In genomic region chr3:102113421-102114041, GRCh38 we compare ENCODE assay signal across 15 cellular contexts.
DNase-seq lines count a peak whose midpoint lies in the region; ATAC-seq and TF ChIP-seq lines count a peak whose summit lies in the region.
"Had no signal": no experiment of that assay in that cellular context is flagged by ENCODE, and none has a peak within 500 bp of the region (broad histone marks: within the 10 kb centered on the region; RNA-seq: fewer than 3 reads in every experiment).

No MANE protein-coding gene starts in this region.

- in situ Hi-C loops in ACHN (cut with HindIII; ENCODE audit: low pct_ligation_motif_present, low pct_unique_long_range_greater_than_20kb, low sequenced_read_pairs) (no loop called here), KBM-7 (cut with MboI; ENCODE audit: low pct_unique_long_range_greater_than_20kb, low sequenced_read_pairs) (no loop called here)

- no peak for TF ChIP-seq CTCF in adrenal gland (IDR thresholded peaks at IDR 0.05)

- peak; percentile 13 for ATAC-seq in activated naive CD8-positive, alpha-beta T cell treated with anti-CD3 and anti-CD28 coated beads, Interleukin-2, amount 10 ng/mL, durations not matched to agents 7 days and 5 days (ENCODE audit: low read depth)
- ATAC-seq in HG03045 (IDR thresholded peaks at IDR 0.05; ENCODE audit: unreplicated experiment): no peak

- H3K36me3 Mint-ChIP-seq in activated naive CD8-positive, alpha-beta T cell treated with anti-CD3 and anti-CD28 coated beads, Interleukin-2, amount 10 ng/mL, durations not matched to agents 7 days and 5 days: peaks cover 33% of the 10 kb centered on the region

- H3K4me3 Mint-ChIP-seq in activated naive CD8-positive, alpha-beta T cell treated with anti-CD3 and anti-CD28 coated beads, Interleukin-2, amount 10 ng/mL, durations not matched to agents 7 days and 5 days: peak overlapping the region; percentile 50
- H3K4me3 Mint-ChIP-seq: B cell; effector memory CD8-positive, alpha-beta T cell had no signal

- no peak overlapping the region for H3K4me3 ChIP-seq in adrenal gland
- H3K4me3 ChIP-seq: heart left ventricle, lower lobe of right lung had no signal

- peaks cover 29% of the 10 kb centered on the region for H3K4me1 Mint-ChIP-seq in activated naive CD8-positive, alpha-beta T cell treated with anti-CD3 and anti-CD28 coated beads, Interleukin-2, amount 10 ng/mL, durations not matched to agents 7 days and 5 days

- intact Hi-C loops in adrenal gland (cut with DNase I): no loop called here

- H3K27ac ChIP-seq in adrenal gland: no peak overlapping the region
- H3K27ac ChIP-seq: lower lobe of right lung had no signal

- POLR2A ChIA-PET in activated naive CD8-positive, alpha-beta T cell treated with anti-CD3 and anti-CD28 coated beads, Interleukin-2, amount 10 ng/mL, durations not matched to agents 7 days and 5 days (lab: Charles Lee): interaction anchor here (1.0 to 3.4 kb wide), 5 partner anchors 20 to 286 kb away, joined by 3 to 24 read pairs (median 4); partner anchors contain the start of gene NFKBIZ

- no peaks in the 10 kb centered on the region for H3K27me3 ChIP-seq in adrenal gland
- H3K27me3 ChIP-seq: heart left ventricle had no signal

- no peaks in the 10 kb centered on the region for H3K9me3 ChIP-seq in adrenal gland (replicated peaks in 1 of 3)
- H3K9me3 ChIP-seq: lower lobe of right lung had no signal

- H3K36me3 ChIP-seq in adrenal gland (replicated peaks in 1 of 2): no peaks in the 10 kb centered on the region
- H3K36me3 ChIP-seq: heart left ventricle, lower lobe of right lung had no signal

- DNase-seq in ACHN: peak; percentile 96
- DNase-seq in HT-29 (ENCODE audit: low spot score): peak; percentile 91
- DNase-seq in activated naive CD8-positive, alpha-beta T cell treated with anti-CD3 and anti-CD28 coated beads, Interleukin-2, amount 10 ng/mL, durations not matched to agents 7 days and 5 days: peak; percentile 40
- peak; percentile 62 for DNase-seq in mucosa of gallbladder (ENCODE audit: low spot score)
- no peak for DNase-seq in KBM-7
- no peak for DNase-seq in adrenal gland
- DNase-seq in NCI-H2196 (lab: John Stamatoyannopoulos, UW; ENCODE audit: unreplicated experiment): no peak
- DNase-seq: effector memory CD8-positive, alpha-beta T cell; GDM1; heart left ventricle; Karpas-422; lower lobe of right lung; occipital lobe had no signal

- H3K27me3 Mint-ChIP-seq in activated naive CD8-positive, alpha-beta T cell treated with anti-CD3 and anti-CD28 coated beads, Interleukin-2, amount 10 ng/mL, durations not matched to agents 7 days and 5 days: no peaks in the 10 kb centered on the region
- H3K27me3 Mint-ChIP-seq: B cell; effector memory CD8-positive, alpha-beta T cell had no signal

- H3K4me1 ChIP-seq in adrenal gland (replicated peaks in 1 of 2): no peaks in the 10 kb centered on the region
- H3K4me1 ChIP-seq: lower lobe of right lung had no signal

- 79 to 90% (median 85%) methylated on average over 11 of the region's 11 CpGs for WGBS in adrenal gland, 4 donors

- TF ChIP-seq POLR2A in adrenal gland (IDR thresholded peaks at IDR 0.05): no peak

- H3K27ac Mint-ChIP-seq in activated naive CD8-positive, alpha-beta T cell treated with anti-CD3 and anti-CD28 coated beads, Interleukin-2, amount 10 ng/mL, durations not matched to agents 7 days and 5 days: peak overlapping the region; percentile 77
- H3K27ac Mint-ChIP-seq: B cell had no signal

- H3K9me3 Mint-ChIP-seq in activated naive CD8-positive, alpha-beta T cell treated with anti-CD3 and anti-CD28 coated beads, Interleukin-2, amount 10 ng/mL, durations not matched to agents 7 days and 5 days: peaks cover 12% of the 10 kb centered on the region
- H3K9me3 Mint-ChIP-seq: effector memory CD8-positive, alpha-beta T cell had no signal

Comparison
In these comparisons a context has a peak if more than half of its experiments do, and no peak if none do; other contexts are left out.
1. DNase-seq: peak in ACHN (single experiment), HT-29 (single experiment), activated naive CD8-positive, alpha-beta T cell treated with anti-CD3 and anti-CD28 coated beads, Interleukin-2, amount 10 ng/mL, durations not matched to agents 7 days and 5 days (single experiment) and mucosa of gallbladder (single experiment); none in KBM-7 (single experiment), adrenal gland (0 of 7) and NCI-H2196 (single experiment).